ENCODE assay signal across 1 cellular context in the genomic region with DNA sequence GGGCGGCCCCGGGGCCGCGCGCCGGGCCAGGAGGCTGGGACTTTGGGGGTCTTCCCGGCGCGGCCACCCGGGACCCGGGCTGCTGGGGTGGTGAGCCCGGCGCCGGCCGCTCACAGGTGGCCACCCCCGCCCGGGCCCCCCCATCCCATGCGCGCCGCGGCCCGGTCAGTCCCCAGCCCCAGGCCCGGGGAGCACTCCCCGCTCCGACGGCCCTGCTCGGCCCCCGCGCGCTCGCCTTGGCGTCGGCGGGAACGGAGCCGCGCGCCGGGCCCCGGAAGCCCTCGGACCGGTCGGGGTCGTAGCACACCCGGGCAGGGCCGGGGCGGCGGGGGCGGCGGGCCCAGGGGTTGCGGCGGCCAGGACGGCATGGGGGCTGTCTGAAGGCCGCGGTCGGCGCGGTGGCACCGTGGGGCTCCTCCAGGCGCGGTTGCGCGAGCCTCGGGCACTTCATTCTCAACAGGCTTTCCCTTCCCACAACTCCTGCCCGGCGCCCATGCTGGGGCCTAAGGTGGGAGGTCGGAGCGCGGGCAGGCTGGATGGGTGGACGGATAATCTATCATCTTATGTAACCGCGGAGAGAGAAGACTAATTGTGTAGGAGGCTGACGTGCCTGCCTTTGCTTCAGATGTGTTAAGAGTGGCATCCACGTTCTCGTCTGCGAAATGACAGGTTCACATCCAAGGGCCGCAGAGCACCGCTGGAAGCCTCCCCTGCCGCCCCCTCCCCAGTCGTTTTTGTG.
TF ChIP-seq lines count a peak whose summit lies in the region.

No MANE protein-coding gene starts in this region.

TF ChIP-seq in IMR-90, 13 proteins besides CTCF, POLR2A, EP300 and RAD21:
- TF ChIP-seq RFX5 (IDR thresholded peaks at IDR 0.05; ENCODE audit: low read depth, low read length) (no peak), SMC3 (IDR thresholded peaks at IDR 0.05; ENCODE audit: low read depth, low read length) (no peak), MAFK (IDR thresholded peaks at IDR 0.05; ENCODE audit: low read depth, low read length) (no peak), CEBPB (IDR thresholded peaks at IDR 0.05; ENCODE audit: low read depth, low read length) (no peak), FOS (IDR thresholded peaks at IDR 0.05; ENCODE audit: low read depth, low read length) (no peak), BHLHE40 (IDR thresholded peaks at IDR 0.05; ENCODE audit: low read depth, low read length) (no peak), MXI1 (IDR thresholded peaks at IDR 0.05; ENCODE audit: borderline replicate concordance, low read depth, low read length) (no peak), NFE2L2 (IDR thresholded peaks at IDR 0.05; ENCODE audit: low read depth, low read length) (no peak), RCOR1 (IDR thresholded peaks at IDR 0.05; ENCODE audit: insufficient replicate concordance, low read length) (no peak), CHD1 (IDR thresholded peaks at IDR 0.05; ENCODE audit: low read depth, low read length) (no peak; the same call in 1 of the 2 replicates), MAZ (IDR thresholded peaks at IDR 0.05; ENCODE audit: borderline replicate concordance, low read depth, low read length) (no peak)
- TF ChIP-seq, protein P1, sequence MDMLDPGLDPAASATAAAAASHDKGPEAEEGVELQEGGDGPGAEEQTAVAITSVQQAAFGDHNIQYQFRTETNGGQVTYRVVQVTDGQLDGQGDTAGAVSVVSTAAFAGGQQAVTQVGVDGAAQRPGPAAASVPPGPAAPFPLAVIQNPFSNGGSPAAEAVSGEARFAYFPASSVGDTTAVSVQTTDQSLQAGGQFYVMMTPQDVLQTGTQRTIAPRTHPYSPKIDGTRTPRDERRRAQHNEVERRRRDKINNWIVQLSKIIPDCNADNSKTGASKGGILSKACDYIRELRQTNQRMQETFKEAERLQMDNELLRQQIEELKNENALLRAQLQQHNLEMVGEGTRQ (IDR thresholded peaks at IDR 0.05; ENCODE audit: low read depth, low read length), result no peak
- TF ChIP-seq, protein P2, sequence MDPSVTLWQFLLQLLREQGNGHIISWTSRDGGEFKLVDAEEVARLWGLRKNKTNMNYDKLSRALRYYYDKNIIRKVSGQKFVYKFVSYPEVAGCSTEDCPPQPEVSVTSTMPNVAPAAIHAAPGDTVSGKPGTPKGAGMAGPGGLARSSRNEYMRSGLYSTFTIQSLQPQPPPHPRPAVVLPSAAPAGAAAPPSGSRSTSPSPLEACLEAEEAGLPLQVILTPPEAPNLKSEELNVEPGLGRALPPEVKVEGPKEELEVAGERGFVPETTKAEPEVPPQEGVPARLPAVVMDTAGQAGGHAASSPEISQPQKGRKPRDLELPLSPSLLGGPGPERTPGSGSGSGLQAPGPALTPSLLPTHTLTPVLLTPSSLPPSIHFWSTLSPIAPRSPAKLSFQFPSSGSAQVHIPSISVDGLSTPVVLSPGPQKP (IDR thresholded peaks at IDR 0.05; ENCODE audit: borderline replicate concordance, low read depth, low read length), result no peak
